Comparison of ENCODE assay signal across 13 cellular contexts in genomic region chr11:44578279-44578678, GRCh38. TPM values are rescaled to one million over a fixed set of nuclear protein-coding genes. Genes with fewer than 3 reads are reported as not detected.
DNase-seq lines count a peak whose midpoint lies in the region; ATAC-seq and FAIRE-seq lines count a peak whose summit lies in the region.
"Had no signal": no experiment of that assay in that cellular context is flagged by ENCODE, and none has a peak within 500 bp of the region (broad histone marks: within the 10 kb centered on the region; RNA-seq: fewer than 3 reads in every experiment).

No MANE protein-coding gene starts in this region.

- ATAC-seq in activated T-cell treated with anti-CD3 and anti-CD28 coated beads, Interleukin-2, amount 50 U/mL, for 4 hours, result no peak
- ATAC-seq in HG02678 (IDR thresholded peaks at IDR 0.05; ENCODE audit: unreplicated experiment), result peak; percentile 43
- peak; percentile 1 for ATAC-seq in stimulated activated effector memory CD8-positive, alpha-beta T cell treated with anti-CD3 and anti-CD28 coated beads, Interleukin-12 subunit alpha, Interleukin-12 subunit beta, amount 100 ng/mL, for 72 hours
- ATAC-seq: lower lobe of right lung, PC-3 had no signal

- no peaks in the 10 kb centered on the region for H3K9me3 Mint-ChIP-seq in activated T-cell treated with anti-CD3 and anti-CD28 coated beads, Interleukin-2, amount 50 U/mL, for 24 hours
- H3K9me3 Mint-ChIP-seq in activated T-cell treated with anti-CD3 and anti-CD28 coated beads, Interleukin-2, amount 50 U/mL, for 4 hours, result no peaks in the 10 kb centered on the region
- peaks cover 2% of the 10 kb centered on the region for H3K9me3 Mint-ChIP-seq in stimulated activated effector memory CD8-positive, alpha-beta T cell treated with anti-CD3 and anti-CD28 coated beads, Interleukin-12 subunit alpha, Interleukin-12 subunit beta, amount 100 ng/mL, for 72 hours

- peaks cover 82% of the 10 kb centered on the region for H3K36me3 Mint-ChIP-seq in activated T-cell treated with anti-CD3 and anti-CD28 coated beads, Interleukin-2, amount 50 U/mL, for 24 hours (ENCODE audit: low read depth)
- peaks cover 30% of the 10 kb centered on the region for H3K36me3 Mint-ChIP-seq in activated T-cell treated with anti-CD3 and anti-CD28 coated beads, Interleukin-2, amount 50 U/mL, for 4 hours (ENCODE audit: insufficient read depth)
- H3K36me3 Mint-ChIP-seq in stimulated activated effector memory CD8-positive, alpha-beta T cell treated with anti-CD3 and anti-CD28 coated beads, Interleukin-12 subunit alpha, Interleukin-12 subunit beta, amount 100 ng/mL, for 72 hours, result peaks cover 88% of the 10 kb centered on the region

- H3K27me3 Mint-ChIP-seq in activated T-cell treated with anti-CD3 and anti-CD28 coated beads, Interleukin-2, amount 50 U/mL, for 24 hours, result no peaks in the 10 kb centered on the region
- H3K27me3 Mint-ChIP-seq in activated T-cell treated with anti-CD3 and anti-CD28 coated beads, Interleukin-2, amount 50 U/mL, for 4 hours (ENCODE audit: low read depth), result no peaks in the 10 kb centered on the region

- no peak for DNase-seq in activated T-cell treated with anti-CD3 and anti-CD28 coated beads, Interleukin-2, amount 50 U/mL, for 24 hours
- DNase-seq in activated T-cell treated with anti-CD3 and anti-CD28 coated beads, Interleukin-2, amount 50 U/mL, for 4 hours, result no peak
- DNase-seq in SKM-1 (lab: John Stamatoyannopoulos, UW; ENCODE audit: unreplicated experiment), result peak; percentile 34
- DNase-seq in stimulated activated effector memory CD8-positive, alpha-beta T cell treated with anti-CD3 and anti-CD28 coated beads, Interleukin-12 subunit alpha, Interleukin-12 subunit beta, amount 100 ng/mL, for 72 hours (ENCODE audit: low spot score in 2 of 2), result no peak
- DNase-seq in HPDE6-E6E7 (ENCODE audit: extremely low spot score), result no peak
- DNase-seq in DMS153 treated with DMSO at 0.1 percent for 48 hours (lab: John Stamatoyannopoulos, UW; ENCODE audit: unreplicated experiment), result no peak
- DNase-seq in HTR-8/SVneo (ENCODE audit: insufficient read length, low spot score), result no peak
- DNase-seq: activated CD4-positive, alpha-beta T cell treated with anti-CD3 and anti-CD28 coated beads, Interleukin-2, amount 50 U/mL, for 4 hours; HCEC 1CT; lower lobe of right lung; PC-3 had no signal

- peaks cover 76% of the 10 kb centered on the region for H3K4me1 Mint-ChIP-seq in activated T-cell treated with anti-CD3 and anti-CD28 coated beads, Interleukin-2, amount 50 U/mL, for 24 hours (ENCODE audit: low read depth)
- peaks cover 86% of the 10 kb centered on the region for H3K4me1 Mint-ChIP-seq in activated T-cell treated with anti-CD3 and anti-CD28 coated beads, Interleukin-2, amount 50 U/mL, for 4 hours (ENCODE audit: low read depth)
- peaks cover 80% of the 10 kb centered on the region for H3K4me1 Mint-ChIP-seq in stimulated activated effector memory CD8-positive, alpha-beta T cell treated with anti-CD3 and anti-CD28 coated beads, Interleukin-12 subunit alpha, Interleukin-12 subunit beta, amount 100 ng/mL, for 72 hours

- no peak for FAIRE-seq in HTR-8/SVneo (lab: Jason Lieb, UNC)
- FAIRE-seq: frontal cortex had no signal

- peak overlapping the region; percentile 96 for H3K27ac Mint-ChIP-seq in activated T-cell treated with anti-CD3 and anti-CD28 coated beads, Interleukin-2, amount 50 U/mL, for 24 hours
- peak overlapping the region; percentile 87 for H3K27ac Mint-ChIP-seq in stimulated activated effector memory CD8-positive, alpha-beta T cell treated with anti-CD3 and anti-CD28 coated beads, Interleukin-12 subunit alpha, Interleukin-12 subunit beta, amount 100 ng/mL, for 72 hours

- no peak overlapping the region for H3K4me3 Mint-ChIP-seq in activated T-cell treated with anti-CD3 and anti-CD28 coated beads, Interleukin-2, amount 50 U/mL, for 24 hours
- no peak overlapping the region for H3K4me3 Mint-ChIP-seq in activated T-cell treated with anti-CD3 and anti-CD28 coated beads, Interleukin-2, amount 50 U/mL, for 4 hours
- H3K4me3 Mint-ChIP-seq in stimulated activated effector memory CD8-positive, alpha-beta T cell treated with anti-CD3 and anti-CD28 coated beads, Interleukin-12 subunit alpha, Interleukin-12 subunit beta, amount 100 ng/mL, for 72 hours, result peak overlapping the region; percentile 13

RNA-seq across cellular contexts. Expression of gene CD82, which starts 12.8 kb away (rescaled TPM):
- total RNA-seq in activated T-cell treated with anti-CD3 and anti-CD28 coated beads, Interleukin-2, amount 50 U/mL, for 4 hours, result 100 to 1,000 TPM; 364 to 594 (median 428) TPM

Comparison
In these comparisons a context has a peak if more than half of its experiments do, and no peak if none do; other contexts are left out.
1. ATAC-seq: peak in HG02678 (single experiment) and stimulated activated effector memory CD8-positive, alpha-beta T cell treated with anti-CD3 and anti-CD28 coated beads, Interleukin-12 subunit alpha, Interleukin-12 subunit beta, amount 100 ng/mL, for 72 hours (single experiment); none in activated T-cell treated with anti-CD3 and anti-CD28 coated beads, Interleukin-2, amount 50 U/mL, for 4 hours (0 of 2).